In the genomic region with DNA sequence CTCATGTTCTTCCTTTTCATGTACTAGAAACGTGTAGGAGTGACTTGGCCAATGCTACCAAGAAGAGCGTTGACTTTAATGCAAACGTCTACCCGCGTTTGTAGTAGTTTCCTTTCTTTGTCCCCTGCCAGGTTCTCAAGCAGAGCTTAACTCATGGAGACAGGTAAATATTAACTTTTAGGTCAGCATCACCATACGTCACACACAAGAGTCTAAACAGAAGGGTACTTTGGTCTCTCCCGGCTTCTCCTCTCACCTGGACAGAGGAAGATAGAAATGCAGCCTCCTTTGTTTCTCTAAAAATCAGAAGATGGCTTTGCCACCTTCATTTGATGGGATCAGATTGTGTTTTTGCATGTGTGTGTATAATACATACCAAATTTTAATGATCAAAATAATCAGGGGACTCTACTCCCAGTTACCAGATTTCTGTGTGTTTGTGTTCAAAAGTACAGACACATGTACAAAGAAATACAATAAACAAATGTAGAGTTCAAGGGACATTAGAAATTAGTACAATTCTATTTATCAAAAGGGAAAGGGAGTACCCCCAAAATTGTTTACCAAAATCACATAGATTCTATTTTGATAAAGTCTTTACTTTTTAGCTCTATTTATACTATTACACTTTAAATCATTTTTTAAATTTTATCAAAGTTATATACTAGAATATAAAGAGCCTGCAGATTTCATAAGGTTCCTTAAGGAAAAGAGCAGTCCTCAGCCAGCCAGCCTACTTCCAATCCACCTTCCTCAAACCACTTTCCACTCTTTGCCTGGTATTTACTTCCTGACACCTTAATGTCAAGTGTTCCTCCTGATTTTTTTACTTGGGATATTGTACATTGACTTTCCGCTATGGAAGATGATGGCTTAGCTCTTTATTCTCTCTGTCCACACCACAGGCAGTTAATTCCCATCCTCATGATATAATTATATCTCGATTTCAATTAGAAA, we compare ENCODE assay signal across 28 cellular contexts.
A peak's percentile ranks its signal among the peaks of the same experiment; 100 is the strongest.
DNase-seq lines count a peak whose midpoint lies in the region; ATAC-seq, FAIRE-seq and TF ChIP-seq lines count a peak whose summit lies in the region.
"Had no signal": no experiment of that assay in that cellular context is flagged by ENCODE, and none has a peak within 500 bp of the region (broad histone marks: within the 10 kb centered on the region; RNA-seq: fewer than 3 reads in every experiment).

No MANE protein-coding gene starts in this region.

- H3K79me2 ChIP-seq in endothelial cell of umbilical vein (ENCODE audit: control insufficient read depth, insufficient read depth, low read length), result no peaks in the 10 kb centered on the region
- no peaks in the 10 kb centered on the region for H3K79me2 ChIP-seq in mesendoderm (ENCODE audit: control insufficient read depth, insufficient read depth, low read length)

- H2BK15ac ChIP-seq in mesendoderm (replicated peaks; ENCODE audit: low read depth), result no peak overlapping the region

- no peak overlapping the region for H4K8ac ChIP-seq in mesendoderm (ENCODE audit: low read depth, low read length)

- BruUV-seq in endothelial cell of umbilical vein (replicated peaks; lab: Mats Ljungman, UMichigan), result no TSS peak

- H2BK5ac ChIP-seq in mesendoderm (ENCODE audit: low read length), result no peak overlapping the region

- H3K36me3 ChIP-seq in endothelial cell of umbilical vein (ENCODE audit: control insufficient read depth in 2 of 2, extremely low read depth in 1 of 2, insufficient read depth in 2 of 2, low read length in 2 of 2) (no peaks in the 10 kb centered on the region), right lobe of liver (no peaks in the 10 kb centered on the region), mesendoderm (ENCODE audit: control insufficient read depth, insufficient read depth, low read length) (no peaks in the 10 kb centered on the region)
- H3K36me3 ChIP-seq: BE2C, ovary, right atrium auricular region had no signal

- no peak overlapping the region for H3K23ac ChIP-seq in mesendoderm (ENCODE audit: low read length)

- 48% methylated on average over 9 of the region's 9 CpGs for WGBS in right lobe of liver (ENCODE audit: insufficient coverage, low coverage, low lambda C conversion rate, missing lambda C conversion rate)
- WGBS in mesendoderm (ENCODE audit: extremely low coverage, insufficient coverage, low lambda C conversion rate), result 100% methylated on average over 1 of the region's 9 CpGs

- H4K20me1 ChIP-seq in endothelial cell of umbilical vein (replicated peaks; ENCODE audit: control insufficient read depth, extremely low read depth, insufficient read depth, low read length), result no peaks in the 10 kb centered on the region

- H3K27ac ChIP-seq in endothelial cell of umbilical vein (ENCODE audit: insufficient read depth, low read depth, low read length), result no peak overlapping the region
- H3K27ac ChIP-seq in right lobe of liver, result peak overlapping the region; percentile 23 to 90 (median 80)
- H3K27ac ChIP-seq in mesendoderm (ENCODE audit: low read depth, low read length), result no peak overlapping the region
- H3K27ac ChIP-seq: ovary, right atrium auricular region had no signal

- no peak overlapping the region for H3K4me3 ChIP-seq in endothelial cell of umbilical vein (replicated peaks in 1 of 3; ENCODE audit: insufficient read depth in 1 of 3, low read depth in 1 of 3, low read length in 3 of 3)
- no peak overlapping the region for H3K4me3 ChIP-seq in right lobe of liver
- H3K4me3 ChIP-seq in mesendoderm (ENCODE audit: low read length), result no peak overlapping the region
- H3K4me3 ChIP-seq: ovary, right atrium auricular region had no signal

- no peak overlapping the region for H2AK5ac ChIP-seq in mesendoderm (ENCODE audit: low read length)

- intact Hi-C loops in endothelial cell of umbilical vein (cut with micrococcal nuclease) (no loop called here), right lobe of liver (cut with DNase I) (no loop called here)

- H3K27me3 ChIP-seq in endothelial cell of umbilical vein (ENCODE audit: control insufficient read depth in 2 of 2, insufficient read depth in 2 of 2, low read length in 2 of 2), result no peaks in the 10 kb centered on the region
- H3K27me3 ChIP-seq in right lobe of liver, result no peaks in the 10 kb centered on the region
- H3K27me3 ChIP-seq in mesendoderm (ENCODE audit: insufficient read depth, low read length, poor library complexity), result no peaks in the 10 kb centered on the region
- H3K27me3 ChIP-seq: BE2C, ovary, right atrium auricular region had no signal

- H3K4ac ChIP-seq in mesendoderm (ENCODE audit: low read depth, low read length), result no peak overlapping the region

- no peaks in the 10 kb centered on the region for H3K9me1 ChIP-seq in endothelial cell of umbilical vein (replicated peaks; ENCODE audit: control insufficient read depth, extremely low read depth, insufficient read depth, low read length)

- TF ChIP-seq CTCF in endothelial cell of umbilical vein (IDR thresholded peaks at IDR 0.05; ENCODE audit: extremely low read depth in 1 of 2, insufficient read depth in 1 of 2, low read depth in 1 of 2, low read length in 2 of 2) (no peak), right lobe of liver (IDR thresholded peaks at IDR 0.05) (no peak)

- H3K18ac ChIP-seq in mesendoderm (ENCODE audit: low read length), result no peak overlapping the region

- TF ChIP-seq POLR2A in endothelial cell of umbilical vein (IDR thresholded peaks at IDR 0.05; ENCODE audit: low read depth, low read length), result no peak
- TF ChIP-seq POLR2A in right lobe of liver (IDR thresholded peaks at IDR 0.05), result no peak

- H3K4me2 ChIP-seq in endothelial cell of umbilical vein (ENCODE audit: insufficient read depth, low read length) (no peak overlapping the region), mesendoderm (ENCODE audit: low read length) (no peak overlapping the region)

- no peak overlapping the region for H3K56ac ChIP-seq in mesendoderm (ENCODE audit: low read length)

- peak; percentile 96 to 98 (median 96) for ATAC-seq in right lobe of liver
- ATAC-seq: Panc1 had no signal

- H4K5ac ChIP-seq in mesendoderm (ENCODE audit: low read length), result no peak overlapping the region

- DNase-seq in HT-29 (ENCODE audit: low spot score), result peak; percentile 44
- DNase-seq in endothelial cell of umbilical vein (ENCODE audit: low read depth, low spot score), result no peak
- DNase-seq in right lobe of liver, result no peak
- DNase-seq in renal cortical epithelial cell (ENCODE audit: low read depth), result peak; percentile 56
- DNase-seq in globus pallidus (ENCODE audit: low spot score), result no peak
- DNase-seq in GF-D8 (lab: John Stamatoyannopoulos, UW), result no peak
- DNase-seq in mesendoderm, result no peak
- DNase-seq in COLO668 (lab: John Stamatoyannopoulos, UW; ENCODE audit: unreplicated experiment), result no peak
- DNase-seq: ACHN; activated CD4-positive, alpha-beta memory T cell treated with anti-CD3 and anti-CD28 coated beads, Interleukin-2, amount 10 ng/mL, durations not matched to agents 7 days and 5 days; activated CD4-positive, alpha-beta T cell treated with anti-CD3 and anti-CD28 coated beads for 1 hour; activated CD8-positive, alpha-beta memory T cell treated with anti-CD3 and anti-CD28 coated beads, Interleukin-2, amount 50 U/mL, for 4 hours; activated naive CD4-positive, alpha-beta T cell treated with anti-CD3 and anti-CD28 coated beads for 36 hours; BE2C; CD8-positive, alpha-beta memory T cell; DMS153; H9; NCI-H1048; NCI-H1694; NCI-H446; NCI-H748 treated with DMSO at 0.1 percent for 48 hours; ovary; SHP77; stimulated activated CD4-positive, alpha-beta T cell treated with anti-CD3 and anti-CD28 coated beads, Interleukin-1b, Interleukin-23, amount 100 ng/mL, for 48 hours; T-helper 2 cell had no signal

- POLR2A ChIA-PET in endothelial cell of umbilical vein (lab: Charles Lee), result no interaction called here

- CTCF ChIA-PET in endothelial cell of umbilical vein (lab: Charles Lee), result no interaction called here

- dilution Hi-C loops in endothelial cell of umbilical vein (cut with MboI; ENCODE audit: extremely low pct_ligation_motif_present, low sequenced_read_pairs), result no loop called here

- peak; percentile 15 for FAIRE-seq in endothelial cell of umbilical vein (lab: Jason Lieb, UNC)
- FAIRE-seq: GM12892 had no signal

- H2BK120ac ChIP-seq in mesendoderm (ENCODE audit: low read depth, low read length), result no peak overlapping the region

- no peaks in the 10 kb centered on the region for H3K4me1 ChIP-seq in endothelial cell of umbilical vein (ENCODE audit: control insufficient read depth, extremely low read depth, insufficient read depth, low read length)
- peaks cover 0 to 17% (median 0%) of the 10 kb centered on the region in 4 donors for H3K4me1 ChIP-seq in right lobe of liver
- no peaks in the 10 kb centered on the region for H3K4me1 ChIP-seq in mesendoderm (ENCODE audit: control insufficient read depth, low read depth, low read length)
- H3K4me1 ChIP-seq: BE2C, right atrium auricular region had no signal

- H3K79me1 ChIP-seq in mesendoderm (ENCODE audit: low read length), result no peaks in the 10 kb centered on the region

- H3K9ac ChIP-seq in endothelial cell of umbilical vein (replicated peaks; ENCODE audit: extremely low read depth, insufficient read depth, low read length) (no peak overlapping the region), mesendoderm (ENCODE audit: low read length) (no peak overlapping the region)

- no peaks in the 10 kb centered on the region for H3K9me3 ChIP-seq in endothelial cell of umbilical vein (replicated peaks; ENCODE audit: control insufficient read depth, insufficient read depth, low read length)
- H3K9me3 ChIP-seq in right lobe of liver, result no peaks in the 10 kb centered on the region
- H3K9me3 ChIP-seq: BE2C, ovary had no signal

- H2AFZ ChIP-seq in endothelial cell of umbilical vein (ENCODE audit: low read depth, low read length), result no peak overlapping the region

TF ChIP-seq in endothelial cell of umbilical vein, 7 proteins besides CTCF, POLR2A, EP300 and RAD21:
- TF ChIP-seq MYC (IDR thresholded peaks at IDR 0.05; ENCODE audit: low read depth, low read length) (no peak), FOS (IDR thresholded peaks at IDR 0.05; ENCODE audit: borderline replicate concordance, insufficient read depth, low read length) (no peak)
- TF ChIP-seq, protein P1, sequence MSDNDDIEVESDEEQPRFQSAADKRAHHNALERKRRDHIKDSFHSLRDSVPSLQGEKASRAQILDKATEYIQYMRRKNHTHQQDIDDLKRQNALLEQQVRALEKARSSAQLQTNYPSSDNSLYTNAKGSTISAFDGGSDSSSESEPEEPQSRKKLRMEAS (IDR thresholded peaks at IDR 0.05; ENCODE audit: insufficient read depth, insufficient read length), result no peak

Comparison
In these comparisons a context has a peak if more than half of its experiments do, and no peak if none do; other contexts are left out.
1. DNase-seq: peak in HT-29 (single experiment) and renal cortical epithelial cell (single experiment); none in endothelial cell of umbilical vein (single experiment), right lobe of liver (0 of 3), globus pallidus (single experiment), GF-D8 (single experiment), mesendoderm (single experiment) and COLO668 (single experiment).
2. H3K27ac ChIP-seq: peak in right lobe of liver (3 of 3); none in endothelial cell of umbilical vein (single experiment) and mesendoderm (single experiment).